In genomic region chr17:50542795-50543774, GRCh38 we compare ENCODE assay signal across 9 cellular contexts. TPM values are rescaled to one million over a fixed set of nuclear protein-coding genes. Genes with fewer than 3 reads are reported as not detected.
DNase-seq lines count a peak whose midpoint lies in the region; ATAC-seq and TF ChIP-seq lines count a peak whose summit lies in the region.
"Had no signal": no experiment of that assay in that cellular context is flagged by ENCODE, and none has a peak within 500 bp of the region (broad histone marks: within the 10 kb centered on the region; RNA-seq: fewer than 3 reads in every experiment).

No MANE protein-coding gene starts in this region.

- peaks cover 6% of the 10 kb centered on the region for H3K27me3 Mint-ChIP-seq in stimulated activated naive CD8-positive, alpha-beta T cell treated with anti-CD3 and anti-CD28 coated beads, Interleukin-15, Interleukin-2, amounts not matched to agents 100 ng/mL and 50 ng/mL, for 24 hours
- H3K27me3 Mint-ChIP-seq in stimulated activated naive CD8-positive, alpha-beta T cell treated with anti-CD3 and anti-CD28 coated beads, Interleukin-15, amount 100 ng/mL, for 72 hours = peaks cover 14% of the 10 kb centered on the region
- H3K27me3 Mint-ChIP-seq in activated T-helper 2 cell treated with anti-CD3 and anti-CD28 coated beads, Interferon-gamma antibody, Interleukin-2, Interleukin-4, amounts not matched to agents 10 μg/mL and 5 μg/mL and 100 μg/mL, durations not matched to agents 14 hours and 24 hours and 36 hours (ENCODE audit: low read depth) = peaks cover 18% of the 10 kb centered on the region

- H3K27ac Mint-ChIP-seq in stimulated activated naive CD8-positive, alpha-beta T cell treated with anti-CD3 and anti-CD28 coated beads, Interleukin-15, Interleukin-2, amounts not matched to agents 100 ng/mL and 50 ng/mL, for 24 hours = peak overlapping the region; percentile 17
- H3K27ac Mint-ChIP-seq in stimulated activated naive CD8-positive, alpha-beta T cell treated with anti-CD3 and anti-CD28 coated beads, Interleukin-15, amount 100 ng/mL, for 72 hours = no peak overlapping the region
- H3K27ac Mint-ChIP-seq in activated T-helper 2 cell treated with anti-CD3 and anti-CD28 coated beads, Interferon-gamma antibody, Interleukin-2, Interleukin-4, amounts not matched to agents 10 μg/mL and 5 μg/mL and 100 μg/mL, durations not matched to agents 14 hours and 24 hours and 36 hours = no peak overlapping the region

- H3K27ac ChIP-seq in left lung = peak overlapping the region; percentile 63 to 67

- peak overlapping the region in 1 of 2 donors; percentile 47 for H3K4me3 ChIP-seq in left lung

- ATAC-seq in stimulated activated naive CD8-positive, alpha-beta T cell treated with anti-CD3 and anti-CD28 coated beads, Interleukin-15, amount 100 ng/mL, for 72 hours = no peak
- ATAC-seq in left lung (peak; percentile 55), GM21390 (IDR thresholded peaks at IDR 0.05; ENCODE audit: unreplicated experiment) (no peak)

- H3K9me3 Mint-ChIP-seq in stimulated activated naive CD8-positive, alpha-beta T cell treated with anti-CD3 and anti-CD28 coated beads, Interleukin-15, Interleukin-2, amounts not matched to agents 100 ng/mL and 50 ng/mL, for 24 hours = no peaks in the 10 kb centered on the region
- H3K9me3 Mint-ChIP-seq in stimulated activated naive CD8-positive, alpha-beta T cell treated with anti-CD3 and anti-CD28 coated beads, Interleukin-15, amount 100 ng/mL, for 72 hours = no peaks in the 10 kb centered on the region
- H3K9me3 Mint-ChIP-seq in activated T-helper 2 cell treated with anti-CD3 and anti-CD28 coated beads, Interferon-gamma antibody, Interleukin-2, Interleukin-4, amounts not matched to agents 10 μg/mL and 5 μg/mL and 100 μg/mL, durations not matched to agents 14 hours and 24 hours and 36 hours = no peaks in the 10 kb centered on the region

- peak overlapping the region; percentile 76 for H3K4me3 Mint-ChIP-seq in stimulated activated naive CD8-positive, alpha-beta T cell treated with anti-CD3 and anti-CD28 coated beads, Interleukin-15, Interleukin-2, amounts not matched to agents 100 ng/mL and 50 ng/mL, for 24 hours
- H3K4me3 Mint-ChIP-seq in stimulated activated naive CD8-positive, alpha-beta T cell treated with anti-CD3 and anti-CD28 coated beads, Interleukin-15, amount 100 ng/mL, for 72 hours = peak overlapping the region in 1 of 2 donors; percentile 88
- peak overlapping the region; percentile 73 for H3K4me3 Mint-ChIP-seq in activated T-helper 2 cell treated with anti-CD3 and anti-CD28 coated beads, Interferon-gamma antibody, Interleukin-2, Interleukin-4, amounts not matched to agents 10 μg/mL and 5 μg/mL and 100 μg/mL, durations not matched to agents 14 hours and 24 hours and 36 hours (ENCODE audit: low read depth)

- no peaks in the 10 kb centered on the region for H3K36me3 ChIP-seq in left lung

- no peaks in the 10 kb centered on the region for H3K27me3 ChIP-seq in left lung

- no peak for TF ChIP-seq CTCF in left lung (IDR thresholded peaks at IDR 0.05)

- H3K36me3 Mint-ChIP-seq in stimulated activated naive CD8-positive, alpha-beta T cell treated with anti-CD3 and anti-CD28 coated beads, Interleukin-15, Interleukin-2, amounts not matched to agents 100 ng/mL and 50 ng/mL, for 24 hours (ENCODE audit: low read depth) = no peaks in the 10 kb centered on the region
- no peaks in the 10 kb centered on the region for H3K36me3 Mint-ChIP-seq in activated T-helper 2 cell treated with anti-CD3 and anti-CD28 coated beads, Interferon-gamma antibody, Interleukin-2, Interleukin-4, amounts not matched to agents 10 μg/mL and 5 μg/mL and 100 μg/mL, durations not matched to agents 14 hours and 24 hours and 36 hours (ENCODE audit: low read depth)

- H3K4me1 ChIP-seq in left lung = peaks cover 20 to 39% of the 10 kb centered on the region in 2 donors

- intact Hi-C loops in activated T-helper 2 cell treated with anti-CD3 and anti-CD28 coated beads, Interferon-gamma antibody, Interleukin-2, Interleukin-4, amounts not matched to agents 10 μg/mL and 5 μg/mL and 100 μg/mL, durations not matched to agents 14 hours and 24 hours and 36 hours (cut with micrococcal nuclease) = loop anchor here (1.0 to 10.0 kb wide), 3 partner anchors 32 to 412 kb away; no protein-coding TSS in a partner anchor
- intact Hi-C loops in left lung (cut with DNase I) = loop anchor here in 1 of 2 donors (10.0 kb wide), 1 partner anchor 412 kb away; no protein-coding TSS in a partner anchor

- H3K9me3 ChIP-seq in left lung = no peaks in the 10 kb centered on the region

- DNase-seq in stimulated activated naive CD8-positive, alpha-beta T cell treated with anti-CD3 and anti-CD28 coated beads, Interleukin-15, amount 100 ng/mL, for 72 hours = no peak
- DNase-seq in activated T-helper 2 cell treated with anti-CD3 and anti-CD28 coated beads, Interferon-gamma antibody, Interleukin-2, Interleukin-4, amounts not matched to agents 10 μg/mL and 5 μg/mL and 100 μg/mL, durations not matched to agents 14 hours and 24 hours and 36 hours (ENCODE audit: low spot score) = no peak
- DNase-seq in left lung = peak; percentile 81 to 84
- DNase-seq in midbrain (lab: John Stamatoyannopoulos, UW) = no peak
- DNase-seq in cortex of kidney (lab: John Stamatoyannopoulos, UW) = no peak
- no peak for DNase-seq in NCI-H1436 (lab: John Stamatoyannopoulos, UW)

- peaks cover 20% of the 10 kb centered on the region for H3K4me1 Mint-ChIP-seq in stimulated activated naive CD8-positive, alpha-beta T cell treated with anti-CD3 and anti-CD28 coated beads, Interleukin-15, Interleukin-2, amounts not matched to agents 100 ng/mL and 50 ng/mL, for 24 hours (ENCODE audit: low read depth)
- H3K4me1 Mint-ChIP-seq in stimulated activated naive CD8-positive, alpha-beta T cell treated with anti-CD3 and anti-CD28 coated beads, Interleukin-15, amount 100 ng/mL, for 72 hours = peaks cover 29% of the 10 kb centered on the region
- H3K4me1 Mint-ChIP-seq in activated T-helper 2 cell treated with anti-CD3 and anti-CD28 coated beads, Interferon-gamma antibody, Interleukin-2, Interleukin-4, amounts not matched to agents 10 μg/mL and 5 μg/mL and 100 μg/mL, durations not matched to agents 14 hours and 24 hours and 36 hours (ENCODE audit: low read depth) = peaks cover 14% of the 10 kb centered on the region

RNA-seq across cellular contexts. Expression of gene SPATA20, which starts 3.9 kb away (rescaled TPM):
- 30.5 and 31.0 TPM in 2 replicates for total RNA-seq in activated T-helper 2 cell treated with anti-CD3 and anti-CD28 coated beads, Interferon-gamma antibody, Interleukin-2, Interleukin-4, amounts not matched to agents 10 μg/mL and 5 μg/mL and 100 μg/mL, durations not matched to agents 14 hours and 24 hours and 36 hours
- 10 to 100 TPM; 37.6 to 57.2 TPM for total RNA-seq in left lung

RNA-seq across cellular contexts. Expression of gene EPN3, which starts 10.6 kb away (rescaled TPM):
- not detected in 2 replicates for total RNA-seq in activated T-helper 2 cell treated with anti-CD3 and anti-CD28 coated beads, Interferon-gamma antibody, Interleukin-2, Interleukin-4, amounts not matched to agents 10 μg/mL and 5 μg/mL and 100 μg/mL, durations not matched to agents 14 hours and 24 hours and 36 hours
- total RNA-seq in left lung = 1 to 10 TPM in 1 of 2 donors, under 1 TPM in 1; 0.55 to 6.4 TPM
- total RNA-seq: osteocyte had no signal

RNA-seq across cellular contexts. Expression of gene CACNA1G, which starts 17.4 kb away (rescaled TPM):
- not detected in 2 replicates for total RNA-seq in activated T-helper 2 cell treated with anti-CD3 and anti-CD28 coated beads, Interferon-gamma antibody, Interleukin-2, Interleukin-4, amounts not matched to agents 10 μg/mL and 5 μg/mL and 100 μg/mL, durations not matched to agents 14 hours and 24 hours and 36 hours
- total RNA-seq in left lung = 1 to 10 TPM in 1 of 2 donors, under 1 TPM in 1; 0.50 to 4.3 TPM

RNA-seq across cellular contexts. Expression of gene MYCBPAP, which starts 34.8 kb away (rescaled TPM):
- 3.1 and 4.4 TPM in 2 replicates for total RNA-seq in activated T-helper 2 cell treated with anti-CD3 and anti-CD28 coated beads, Interferon-gamma antibody, Interleukin-2, Interleukin-4, amounts not matched to agents 10 μg/mL and 5 μg/mL and 100 μg/mL, durations not matched to agents 14 hours and 24 hours and 36 hours
- 1 to 10 TPM; 1.4 to 2.7 TPM for total RNA-seq in left lung

Comparison
In these comparisons a context has a peak if more than half of its experiments do, and no peak if none do; other contexts are left out.
1. DNase-seq: peak in left lung (2 of 2); none in stimulated activated naive CD8-positive, alpha-beta T cell treated with anti-CD3 and anti-CD28 coated beads, Interleukin-15, amount 100 ng/mL, for 72 hours (0 of 2), activated T-helper 2 cell treated with anti-CD3 and anti-CD28 coated beads, Interferon-gamma antibody, Interleukin-2, Interleukin-4, amounts not matched to agents 10 μg/mL and 5 μg/mL and 100 μg/mL, durations not matched to agents 14 hours and 24 hours and 36 hours (single experiment), midbrain (single experiment), cortex of kidney (single experiment) and NCI-H1436 (single experiment).